15 cellular contexts compared by ENCODE assay signal in genomic region chr3:120477826-120478225, GRCh38. TPM values are rescaled to one million over a fixed set of nuclear protein-coding genes. Genes with fewer than 3 reads are reported as not detected.
DNase-seq lines count a peak whose midpoint lies in the region; ATAC-seq and TF ChIP-seq lines count a peak whose summit lies in the region.
"Had no signal": no experiment of that assay in that cellular context is flagged by ENCODE, and none has a peak within 500 bp of the region (broad histone marks: within the 10 kb centered on the region; RNA-seq: fewer than 3 reads in every experiment).

No MANE protein-coding gene starts in this region.

- peak; percentile 83 for ATAC-seq in Right ventricle myocardium inferior

- peak overlapping the region; percentile 64 for H3K27ac Mint-ChIP-seq in type B pancreatic cell

- no peak for DNase-seq in Right ventricle myocardium inferior (ENCODE audit: missing footprints)
- no peak for DNase-seq in left ventricle myocardium inferior
- no peak for DNase-seq in esophagus muscularis mucosa (ENCODE audit: extremely low spot score)
- DNase-seq in type B pancreatic cell (ENCODE audit: extremely low spot score, unreplicated experiment): no peak
- no peak for DNase-seq in HPDE6-E6E7 (ENCODE audit: extremely low spot score)
- no peak for DNase-seq in occipital lobe (lab: John Stamatoyannopoulos, UW)
- DNase-seq in NCI-H526 treated with DMSO at 0.1 percent for 48 hours (lab: John Stamatoyannopoulos, UW): no peak
- DNase-seq: KBM-7, NCI-H1092, NCI-H1694, NCI-H2107, NCI-H226 had no signal

- no peak for TF ChIP-seq CTCF in left ventricle myocardium inferior (IDR thresholded peaks at IDR 0.05; ENCODE audit: borderline replicate concordance)
- no peak for TF ChIP-seq CTCF in esophagus muscularis mucosa (IDR thresholded peaks at IDR 0.05)
- TF ChIP-seq CTCF in type B pancreatic cell (conservative IDR thresholded peaks at IDR 0.05): no peak

- peaks cover under 1% of the 10 kb centered on the region for H3K36me3 Mint-ChIP-seq in type B pancreatic cell

- no peaks in the 10 kb centered on the region for H3K9me3 ChIP-seq in left ventricle myocardium inferior (replicated peaks)
- no peaks in the 10 kb centered on the region for H3K9me3 ChIP-seq in esophagus muscularis mucosa
- H3K9me3 ChIP-seq in muscle layer of duodenum (ENCODE audit: control insufficient read depth in 1 of 2, low read length in 2 of 2): no peaks in the 10 kb centered on the region
- H3K9me3 ChIP-seq: BLaER1 treated with 17β-estradiol and CSF1 and Interleukin-3, amounts not matched to agents 10 nM and 100 nM had no signal

- H3K4me1 ChIP-seq in left ventricle myocardium inferior (peaks cover 9% of the 10 kb centered on the region), esophagus muscularis mucosa (peaks cover 4 to 19% (median 12%) of the 10 kb centered on the region in 4 donors), muscle layer of duodenum (ENCODE audit: control insufficient read depth in 1 of 2, insufficient read depth in 2 of 2, low read length in 2 of 2) (peaks cover 0 to 13% of the 10 kb centered on the region in 2 donors)

- H3K36me3 ChIP-seq in left ventricle myocardium inferior: no peaks in the 10 kb centered on the region
- H3K36me3 ChIP-seq in esophagus muscularis mucosa: no peaks in the 10 kb centered on the region
- no peaks in the 10 kb centered on the region for H3K36me3 ChIP-seq in muscle layer of duodenum (ENCODE audit: control insufficient read depth in 1 of 2, insufficient read depth in 2 of 2, low read length in 2 of 2)
- H3K36me3 ChIP-seq: BLaER1 treated with 17β-estradiol and CSF1 and Interleukin-3, amounts not matched to agents 10 nM and 100 nM had no signal

- H3K27ac ChIP-seq in left ventricle myocardium inferior (replicated peaks) (no peak overlapping the region), esophagus muscularis mucosa (replicated peaks in 1 of 4) (peak overlapping the region; percentile 52 to 72 (median 59)), muscle layer of duodenum (ENCODE audit: low read length) (peak overlapping the region; percentile 64)
- H3K27ac ChIP-seq: BLaER1 treated with 17β-estradiol and CSF1 and Interleukin-3, amounts not matched to agents 10 nM and 100 nM; HL-60 had no signal

- no peaks in the 10 kb centered on the region for H3K27me3 ChIP-seq in left ventricle myocardium inferior (ENCODE audit: low read depth)
- H3K27me3 ChIP-seq in esophagus muscularis mucosa: no peaks in the 10 kb centered on the region
- no peaks in the 10 kb centered on the region for H3K27me3 ChIP-seq in muscle layer of duodenum (ENCODE audit: low read depth, low read length)
- H3K27me3 ChIP-seq: BLaER1 treated with 17β-estradiol and CSF1 and Interleukin-3, amounts not matched to agents 10 nM and 100 nM had no signal

- peaks cover 11% of the 10 kb centered on the region for H3K4me1 Mint-ChIP-seq in type B pancreatic cell (ENCODE audit: unreplicated experiment)

- intact Hi-C loops in Right ventricle myocardium inferior (cut with DNase I): no loop called here
- intact Hi-C loops in left ventricle myocardium inferior (cut with micrococcal nuclease): no loop called here
- intact Hi-C loops in esophagus muscularis mucosa (cut with DNase I): no loop called here

- no peak overlapping the region for H3K4me3 ChIP-seq in left ventricle myocardium inferior
- H3K4me3 ChIP-seq in esophagus muscularis mucosa: no peak overlapping the region
- peak overlapping the region in 1 of 2 donors; percentile 28 for H3K4me3 ChIP-seq in muscle layer of duodenum (ENCODE audit: low read depth in 1 of 2, low read length in 2 of 2)
- H3K4me3 ChIP-seq: BLaER1 treated with 17β-estradiol and CSF1 and Interleukin-3, amounts not matched to agents 10 nM and 100 nM had no signal

- no peak overlapping the region for H3K4me3 Mint-ChIP-seq in type B pancreatic cell

- H3K9me3 Mint-ChIP-seq in type B pancreatic cell: peaks cover 5% of the 10 kb centered on the region

- no peak for TF ChIP-seq POLR2A in esophagus muscularis mucosa (IDR thresholded peaks at IDR 0.05; ENCODE audit: low read depth)

- WGBS in esophagus muscularis mucosa: 36% methylated on average over 3 of the region's 3 CpGs

- no peaks in the 10 kb centered on the region for H3K27me3 Mint-ChIP-seq in type B pancreatic cell

- TF ChIP-seq EP300 in esophagus muscularis mucosa (IDR thresholded peaks at IDR 0.05): no peak

RNA-seq across cellular contexts. Expression of gene FSTL1, which starts 27.0 kb away (rescaled TPM):
- 217 TPM for total RNA-seq in Right ventricle myocardium inferior
- total RNA-seq in left ventricle myocardium inferior: 243 TPM
- total RNA-seq in esophagus muscularis mucosa: 100 to 1,000 TPM; 409 to 701 (median 677) TPM
- total RNA-seq in type B pancreatic cell (ENCODE audit: low replicate concordance): 183 and 383 TPM in 2 replicates
- total RNA-seq in occipital lobe: 63.8 TPM
